Comparison of ENCODE assay signal across 8 cellular contexts in the genomic region with DNA sequence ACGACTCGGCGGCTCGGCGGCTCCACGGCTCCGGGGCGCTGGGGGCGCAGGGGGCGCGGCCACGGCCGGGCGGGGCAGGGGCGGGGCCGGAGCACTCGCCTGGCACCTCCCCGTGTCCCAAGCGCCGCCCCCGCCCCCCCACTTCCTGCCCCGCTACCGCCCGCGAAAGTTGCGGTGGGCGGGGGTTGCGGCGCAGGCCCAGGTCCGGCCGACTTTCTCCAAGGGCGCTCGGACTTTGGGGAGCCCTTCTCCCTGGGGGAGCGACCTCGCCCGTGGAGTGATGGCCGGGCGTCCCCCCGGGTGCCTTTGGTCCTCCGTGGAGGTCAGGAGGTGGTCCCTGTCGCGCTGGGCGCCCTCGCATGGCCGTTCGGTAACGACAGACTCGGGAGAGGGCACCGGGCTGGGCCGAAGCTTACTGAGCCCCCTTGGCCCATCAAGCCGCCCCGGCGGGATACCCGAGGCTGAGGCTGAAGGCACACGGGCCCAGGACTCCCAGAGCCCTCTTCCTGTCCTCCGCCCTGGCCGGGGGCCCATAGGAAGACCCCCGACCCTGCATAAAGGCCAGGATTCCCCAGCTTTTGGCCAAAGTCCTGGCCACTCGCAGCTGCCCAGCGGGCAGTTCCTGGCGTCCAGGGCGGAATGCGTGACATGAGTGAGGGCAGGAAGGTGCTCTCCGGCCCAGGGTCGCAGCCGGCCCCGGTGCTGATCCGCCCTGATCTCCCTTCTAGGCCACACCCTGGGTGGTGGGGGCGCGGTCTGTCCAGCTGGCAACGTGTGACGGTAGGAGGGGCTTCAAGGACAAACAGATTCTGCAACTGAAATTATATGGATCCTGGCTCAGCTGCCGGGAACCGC. TPM values are rescaled to one million over a fixed set of nuclear protein-coding genes. Genes with fewer than 3 reads are reported as not detected.
A peak's percentile ranks its signal among the peaks of the same experiment; 100 is the strongest.
DNase-seq lines count a peak whose midpoint lies in the region; ATAC-seq, FAIRE-seq and TF ChIP-seq lines count a peak whose summit lies in the region.

No MANE protein-coding gene starts in this region.

- DNase-seq in DMS79 (lab: John Stamatoyannopoulos, UW) (peak; percentile 52), GOT3 (lab: John Stamatoyannopoulos, UW) (peak; percentile 59), M059J (ENCODE audit: low read depth) (peak; percentile 91), SJSA1 (ENCODE audit: low read depth in 1 of 2, low spot score in 2 of 2) (peak; percentile 85 to 91), germinal center (ENCODE audit: low spot score) (peak; percentile 87), pancreas (peak; percentile 80 to 93 (median 86)), transverse colon (peak; percentile 92)
- peak; percentile 70 for DNase-seq in activated naive CD4-positive, alpha-beta T cell treated with Interleukin-2 at 50 U/mL for 16 hours

- intact Hi-C loops in pancreas (cut with DNase I) (loop anchor here in 2 of 3 donors (10.0 kb wide), 2 partner anchors 198 to 458 kb away; partner anchors contain the start of gene ADAMTSL2 (in 1 of the 2)), transverse colon (cut with DNase I; ENCODE audit: low total_unique reads) (loop anchor here (2.0 kb wide), 1 partner anchor 198 kb away; no protein-coding TSS in a partner anchor)

- TF ChIP-seq POLR2A in transverse colon (IDR thresholded peaks at IDR 0.05) = peak; percentile 73

- TF ChIP-seq CTCF in pancreas (IDR thresholded peaks at IDR 0.05) (no peak), transverse colon (IDR thresholded peaks at IDR 0.05) (peak; percentile 16 to 51 (median 35))

- ATAC-seq in pancreas = peak; percentile 63 to 77 (median 68)

- peaks cover 43% of the 10 kb centered on the region for H3K4me1 ChIP-seq in SJSA1 (replicated peaks)
- H3K4me1 ChIP-seq in pancreas = peaks cover 9 to 23% (median 20%) of the 10 kb centered on the region in 3 donors
- H3K4me1 ChIP-seq in transverse colon = peaks cover 8 to 34% (median 27%) of the 10 kb centered on the region in 4 donors

- H3K4me3 ChIP-seq in SJSA1 = peak overlapping the region; percentile 99
- peak overlapping the region; percentile 67 to 80 (median 71) for H3K4me3 ChIP-seq in pancreas
- peak overlapping the region; percentile 58 to 73 (median 66) for H3K4me3 ChIP-seq in transverse colon

- WGBS in pancreas, 2 donors = 0 to 1% methylated on average over 58 to 74 of the region's 74 CpGs
- 0% methylated on average over 42 of the region's 74 CpGs; no CpG with 5 or more reads in 1 of the 2 donors for WGBS in transverse colon (ENCODE audit: low coverage in 1 of 2), 2 donors

- TF ChIP-seq EP300 in transverse colon (IDR thresholded peaks at IDR 0.05; ENCODE audit: low read depth) = no peak

- H3K27me3 ChIP-seq in SJSA1 (replicated peaks) (no peaks in the 10 kb centered on the region), pancreas (no peaks in the 10 kb centered on the region), transverse colon (no peaks in the 10 kb centered on the region)

- H3K9me3 ChIP-seq in SJSA1 (replicated peaks) (0 out of 2 replicates have a peak, but pooled peaks cover 9% of the 10 kb centered on the region), pancreas (no peaks in the 10 kb centered on the region), transverse colon (no peaks in the 10 kb centered on the region)

- no peak for FAIRE-seq in pancreas (lab: Jason Lieb, UNC)

- in situ Hi-C loops in transverse colon (cut with MboI; ENCODE audit: low pct_ligation_motif_present in 1 of 4, low pct_unique_long_range_greater_than_20kb in 1 of 4, low sequenced_read_pairs in 3 of 4) = no loop called here

- H3K27ac ChIP-seq in SJSA1 = peak overlapping the region; percentile 80
- peak overlapping the region; percentile 84 to 91 (median 89) for H3K27ac ChIP-seq in pancreas
- peak overlapping the region; percentile 88 to 94 (median 90) for H3K27ac ChIP-seq in transverse colon

- H3K36me3 ChIP-seq in SJSA1 (peaks cover 37% of the 10 kb centered on the region), pancreas (no peaks in the 10 kb centered on the region), transverse colon (no peaks in the 10 kb centered on the region)

RNA-seq across cellular contexts. Expression of gene VAV2, which starts 0.9 kb away (rescaled TPM):
- 8.7 and 17.2 TPM in 2 replicates for total RNA-seq in M059J (2014; rRNA removed; shearing (Covaris generic))
- 12.2 and 25.0 TPM in 2 replicates for total RNA-seq in SJSA1 (2014; rRNA removed; shearing (Covaris generic))
- total RNA-seq in pancreas = 10 to 100 TPM; 25.7 to 41.0 (median 34.4) TPM
- polyA plus RNA-seq in pancreas = 10 to 100 TPM; 20.5 to 35.1 TPM
- total RNA-seq in transverse colon = 10 to 100 TPM in 3 of 4 donors, 1 to 10 TPM in 1; 8.2 to 52.4 (median 24.5) TPM

RNA-seq across cellular contexts. Expression of gene BRD3OS, which starts 32.3 kb away (rescaled TPM):
- total RNA-seq in M059J (2014; rRNA removed; shearing (Covaris generic)) = 22.7 and 32.3 TPM in 2 replicates
- total RNA-seq in SJSA1 (2014; rRNA removed; shearing (Covaris generic)) = 4.0 and 9.2 TPM in 2 replicates
- total RNA-seq in pancreas (10 to 100 TPM in 1 of 6 donors, 1 to 10 TPM in 5; 6.0 to 12.5 (median 7.3) TPM), transverse colon (1 to 10 TPM; 3.2 to 6.6 (median 4.4) TPM)
- polyA plus RNA-seq in pancreas = 1 to 10 TPM; 4.8 to 9.8 TPM

Comparison
In these comparisons a context has a peak if more than half of its experiments do, and no peak if none do; other contexts are left out.
1. Peak in every context shown above with its lines: DNase-seq, ATAC-seq, H3K4me3 ChIP-seq and H3K27ac ChIP-seq.
2. CTCF ChIP-seq: peak in transverse colon (5 of 5); none in pancreas (0 of 4).